In genomic region chr4:93448691-93449293, GRCh38 we compare ENCODE assay signal across 30 cellular contexts.
"Had no signal": no experiment of that assay in that cellular context is flagged by ENCODE, and none has a peak within 500 bp of the region (broad histone marks: within the 10 kb centered on the region; RNA-seq: fewer than 3 reads in every experiment).

No MANE protein-coding gene starts in this region.

- H3K27me3 Mint-ChIP-seq: naive thymus-derived CD8-positive, alpha-beta T cell; natural killer cell treated with Interleukin-12 subunit alpha and Interleukin-12 subunit beta and Interleukin-15 and Interleukin-18, amount 100 ng/mL, for 72 hours; stimulated activated memory B cell treated with anti-CD40 and anti-IgM and Interleukin-4, amounts not matched to agents 10 μg/mL and 1 μg/mL and 100 μg/mL, for 72 hours; stimulated activated naive CD8-positive, alpha-beta T cell treated with anti-CD3 and anti-CD28 coated beads, Interleukin-15, amount 100 ng/mL, for 72 hours; type B pancreatic cell had no signal

- ATAC-seq: naive thymus-derived CD8-positive, alpha-beta T cell; natural killer cell treated with Interleukin-12 subunit alpha and Interleukin-12 subunit beta and Interleukin-15 and Interleukin-18, amount 100 ng/mL, for 72 hours; pancreas; psoas muscle; right cardiac atrium; sciatic nerve; stimulated activated memory B cell treated with anti-CD40 and anti-IgM and Interleukin-4, amounts not matched to agents 10 μg/mL and 1 μg/mL and 100 μg/mL, for 72 hours; stimulated activated naive CD8-positive, alpha-beta T cell treated with anti-CD3 and anti-CD28 coated beads, Interleukin-15, amount 100 ng/mL, for 72 hours; stimulated activated naive CD8-positive, alpha-beta T cell treated with anti-CD3 and anti-CD28 coated beads, Interleukin-15, Interleukin-2, amounts not matched to agents 100 U/mL and 50 U/mL, for 24 hours; upper lobe of right lung had no signal

- H3K36me3 ChIP-seq: neutrophil, pancreas, spleen, suprapubic skin, tibial artery, transverse colon, upper lobe of right lung, uterus had no signal

- DNase-seq: naive thymus-derived CD8-positive, alpha-beta T cell; nephron progenitor cell; nucleus accumbens; pancreas; psoas muscle; right cardiac atrium; spleen; stimulated activated CD4-positive, alpha-beta T cell treated with anti-CD3 and anti-CD28 coated beads, Interleukin-12 subunit alpha, Interleukin-12 subunit beta, amount 100 ng/mL, for 4 hours; stimulated activated CD4-positive, alpha-beta T cell treated with anti-CD3 and anti-CD28 coated beads, Interleukin-1b, Interleukin-23, amount 100 ng/mL, for 48 hours; stimulated activated CD4-positive, alpha-beta T cell treated with anti-CD3 and anti-CD28 coated beads, Interleukin-4, amount 100 ng/mL, for 1 hour; stimulated activated CD4-positive, alpha-beta T cell treated with anti-CD3 and anti-CD28 coated beads, Interleukin-4, amount 100 ng/mL, for 4 hours; stimulated activated CD8-positive, alpha-beta memory T cell treated with anti-CD3 and anti-CD28 coated beads, Interleukin-4, amount 100 ng/mL, for 48 hours; stimulated activated naive CD4-positive, alpha-beta T cell; stimulated activated naive CD8-positive, alpha-beta T cell treated with anti-CD3 and anti-CD28 coated beads, Interleukin-15, amount 100 ng/mL, for 72 hours; stimulated activated naive CD8-positive, alpha-beta T cell treated with anti-CD3 and anti-CD28 coated beads, Interleukin-15, Interleukin-2, amounts not matched to agents 100 U/mL and 50 U/mL, for 24 hours; substantia nigra; testis; tibial artery; transverse colon; upper lobe of right lung; uterus had no signal

- H3K9me3 Mint-ChIP-seq: nephron progenitor cell, neural crest cell, type B pancreatic cell had no signal

- FAIRE-seq: pancreas had no signal

- H3K27me3 ChIP-seq: neutrophil, pancreas, spleen, suprapubic skin, testis, tibial artery, transverse colon, upper lobe of right lung, uterus had no signal

- H3K36me3 Mint-ChIP-seq: naive thymus-derived CD8-positive, alpha-beta T cell; natural killer cell treated with Interleukin-12 subunit alpha and Interleukin-12 subunit beta and Interleukin-15 and Interleukin-18, amount 100 ng/mL, for 72 hours; stimulated activated memory B cell treated with anti-CD40 and anti-IgM and Interleukin-4, amounts not matched to agents 10 μg/mL and 1 μg/mL and 100 μg/mL, for 72 hours; type B pancreatic cell had no signal

- H3K4me3 Mint-ChIP-seq: naive thymus-derived CD8-positive, alpha-beta T cell; natural killer cell treated with Interleukin-12 subunit alpha and Interleukin-12 subunit beta and Interleukin-15 and Interleukin-18, amount 100 ng/mL, for 72 hours; nephron progenitor cell; neural crest cell; stimulated activated memory B cell treated with anti-CD40 and anti-IgM and Interleukin-4, amounts not matched to agents 10 μg/mL and 1 μg/mL and 100 μg/mL, for 72 hours; stimulated activated naive CD8-positive, alpha-beta T cell treated with anti-CD3 and anti-CD28 coated beads, Interleukin-15, amount 100 ng/mL, for 72 hours; type B pancreatic cell had no signal

- H3K9me3 ChIP-seq: neutrophil, pancreas, psoas muscle, spleen, suprapubic skin, testis, tibial artery, transverse colon, upper lobe of right lung, uterus had no signal

- H3K27ac ChIP-seq: neutrophil, pancreas, psoas muscle, skin epidermis, spleen, suprapubic skin, testis, tibial artery, transverse colon, upper lobe of right lung, uterus had no signal

- H3K27ac Mint-ChIP-seq: naive thymus-derived CD8-positive, alpha-beta T cell; natural killer cell treated with Interleukin-12 subunit alpha and Interleukin-12 subunit beta and Interleukin-15 and Interleukin-18, amount 100 ng/mL, for 72 hours; nephron progenitor cell; stimulated activated memory B cell treated with anti-CD40 and anti-IgM and Interleukin-4, amounts not matched to agents 10 μg/mL and 1 μg/mL and 100 μg/mL, for 72 hours; stimulated activated naive CD8-positive, alpha-beta T cell treated with anti-CD3 and anti-CD28 coated beads, Interleukin-15, amount 100 ng/mL, for 72 hours; type B pancreatic cell had no signal

- H3K4me1 ChIP-seq: pancreas, psoas muscle, spleen, suprapubic skin, testis, tibial artery, transverse colon, upper lobe of right lung, uterus had no signal

- H3K4me1 Mint-ChIP-seq: naive thymus-derived CD8-positive, alpha-beta T cell; nephron progenitor cell; neural crest cell; stimulated activated memory B cell treated with anti-CD40 and anti-IgM and Interleukin-4, amounts not matched to agents 10 μg/mL and 1 μg/mL and 100 μg/mL, for 72 hours; stimulated activated naive CD8-positive, alpha-beta T cell treated with anti-CD3 and anti-CD28 coated beads, Interleukin-15, amount 100 ng/mL, for 72 hours had no signal

- H3K4me3 ChIP-seq: pancreas, psoas muscle, skin epidermis, smooth muscle cell, spleen, suprapubic skin, testis, tibial artery, transverse colon, upper lobe of right lung, uterus had no signal

- H3K4me2 ChIP-seq: smooth muscle cell had no signal
